Comparison of ENCODE assay signal across 8 cellular contexts in genomic region chr10:125149278-125150047, GRCh38. TPM values are rescaled to one million over a fixed set of nuclear protein-coding genes. Genes with fewer than 3 reads are reported as not detected.
DNase-seq lines count a peak whose midpoint lies in the region; ATAC-seq lines count a peak whose summit lies in the region.

No MANE protein-coding gene starts in this region.

- no peaks in the 10 kb centered on the region for H3K9me3 Mint-ChIP-seq in dendritic cell treated with granulocyte-macrophage colony-stimulating factor and Interleukin-4, amounts not matched to agents 40 ng/mL and 50 ng/mL, for 4 days
- no peaks in the 10 kb centered on the region for H3K9me3 Mint-ChIP-seq in activated T-helper 1 cell treated with anti-CD3 and anti-CD28 coated beads, Interleukin-12 subunit alpha, Interleukin-12 subunit beta, Interleukin-2, Interleukin-4 antibody, amounts not matched to agents 30 ng/mL and 10 ng/mL and 1 ng/mL, durations not matched to agents 14 hours and 24 hours and 36 hours

- H3K4me3 Mint-ChIP-seq in dendritic cell treated with granulocyte-macrophage colony-stimulating factor and Interleukin-4, amounts not matched to agents 40 ng/mL and 50 ng/mL, for 4 days = no peak overlapping the region
- H3K4me3 Mint-ChIP-seq in activated T-helper 1 cell treated with anti-CD3 and anti-CD28 coated beads, Interleukin-12 subunit alpha, Interleukin-12 subunit beta, Interleukin-2, Interleukin-4 antibody, amounts not matched to agents 30 ng/mL and 10 ng/mL and 1 ng/mL, durations not matched to agents 14 hours and 24 hours and 36 hours = no peak overlapping the region

- peaks cover 91% of the 10 kb centered on the region for H3K4me1 Mint-ChIP-seq in dendritic cell treated with granulocyte-macrophage colony-stimulating factor and Interleukin-4, amounts not matched to agents 40 ng/mL and 50 ng/mL, for 4 days (ENCODE audit: low read depth)
- no peaks in the 10 kb centered on the region for H3K4me1 Mint-ChIP-seq in activated T-helper 1 cell treated with anti-CD3 and anti-CD28 coated beads, Interleukin-12 subunit alpha, Interleukin-12 subunit beta, Interleukin-2, Interleukin-4 antibody, amounts not matched to agents 30 ng/mL and 10 ng/mL and 1 ng/mL, durations not matched to agents 14 hours and 24 hours and 36 hours (ENCODE audit: low read depth)

- H3K27me3 Mint-ChIP-seq in dendritic cell treated with granulocyte-macrophage colony-stimulating factor and Interleukin-4, amounts not matched to agents 40 ng/mL and 50 ng/mL, for 4 days = no peaks in the 10 kb centered on the region
- peaks cover 36% of the 10 kb centered on the region for H3K27me3 Mint-ChIP-seq in activated T-helper 1 cell treated with anti-CD3 and anti-CD28 coated beads, Interleukin-12 subunit alpha, Interleukin-12 subunit beta, Interleukin-2, Interleukin-4 antibody, amounts not matched to agents 30 ng/mL and 10 ng/mL and 1 ng/mL, durations not matched to agents 14 hours and 24 hours and 36 hours (ENCODE audit: insufficient read depth)

- peaks cover 22% of the 10 kb centered on the region for H3K36me3 Mint-ChIP-seq in dendritic cell treated with granulocyte-macrophage colony-stimulating factor and Interleukin-4, amounts not matched to agents 40 ng/mL and 50 ng/mL, for 4 days (ENCODE audit: low read depth)
- no peaks in the 10 kb centered on the region for H3K36me3 Mint-ChIP-seq in activated T-helper 1 cell treated with anti-CD3 and anti-CD28 coated beads, Interleukin-12 subunit alpha, Interleukin-12 subunit beta, Interleukin-2, Interleukin-4 antibody, amounts not matched to agents 30 ng/mL and 10 ng/mL and 1 ng/mL, durations not matched to agents 14 hours and 24 hours and 36 hours (ENCODE audit: low read depth)

- DNase-seq in COR-L47 (lab: John Stamatoyannopoulos, UW) (peak; percentile 66), NCI-H187 treated with DMSO at 0.1 percent for 48 hours (lab: John Stamatoyannopoulos, UW) (peak; percentile 68), mucosa of gallbladder (ENCODE audit: low spot score) (peak; percentile 80), HuH-7.5 (ENCODE audit: low spot score) (no peak)
- DNase-seq in activated T-helper 1 cell treated with anti-CD3 and anti-CD28 coated beads, Interleukin-12 subunit alpha, Interleukin-12 subunit beta, Interleukin-2, Interleukin-4 antibody, amounts not matched to agents 30 ng/mL and 10 ng/mL and 1 ng/mL, durations not matched to agents 14 hours and 24 hours and 36 hours (ENCODE audit: low spot score) = no peak

- ATAC-seq in GM21447 (IDR thresholded peaks at IDR 0.05; ENCODE audit: unreplicated experiment) (no peak), GM19455 (IDR thresholded peaks at IDR 0.05; ENCODE audit: unreplicated experiment) (no peak)

- H3K27ac Mint-ChIP-seq in dendritic cell treated with granulocyte-macrophage colony-stimulating factor and Interleukin-4, amounts not matched to agents 40 ng/mL and 50 ng/mL, for 4 days = peak overlapping the region; percentile 82
- H3K27ac Mint-ChIP-seq in activated T-helper 1 cell treated with anti-CD3 and anti-CD28 coated beads, Interleukin-12 subunit alpha, Interleukin-12 subunit beta, Interleukin-2, Interleukin-4 antibody, amounts not matched to agents 30 ng/mL and 10 ng/mL and 1 ng/mL, durations not matched to agents 14 hours and 24 hours and 36 hours = no peak overlapping the region

- intact Hi-C loops in dendritic cell treated with granulocyte-macrophage colony-stimulating factor and Interleukin-4, amounts not matched to agents 40 ng/mL and 50 ng/mL, for 4 days (cut with micrococcal nuclease) = loop anchor here (10.0 kb wide), 1 partner anchor 235 kb away; no protein-coding TSS in a partner anchor
- intact Hi-C loops in activated T-helper 1 cell treated with anti-CD3 and anti-CD28 coated beads, Interleukin-12 subunit alpha, Interleukin-12 subunit beta, Interleukin-2, Interleukin-4 antibody, amounts not matched to agents 30 ng/mL and 10 ng/mL and 1 ng/mL, durations not matched to agents 14 hours and 24 hours and 36 hours (cut with micrococcal nuclease) = no loop called here

RNA-seq across cellular contexts. Expression of gene CTBP2, which starts 10.9 kb away (rescaled TPM):
- total RNA-seq in mucosa of gallbladder = 99.5 TPM
- total RNA-seq in activated T-helper 1 cell treated with anti-CD3 and anti-CD28 coated beads, Interleukin-12 subunit alpha, Interleukin-12 subunit beta, Interleukin-2, Interleukin-4 antibody, amounts not matched to agents 30 ng/mL and 10 ng/mL and 1 ng/mL, durations not matched to agents 14 hours and 24 hours and 36 hours = 0.13 and 0.39 TPM in 2 replicates

Comparison
In these comparisons a context has a peak if more than half of its experiments do, and no peak if none do; other contexts are left out.
1. DNase-seq: peak in COR-L47 (single experiment), NCI-H187 treated with DMSO at 0.1 percent for 48 hours (single experiment) and mucosa of gallbladder (single experiment); none in activated T-helper 1 cell treated with anti-CD3 and anti-CD28 coated beads, Interleukin-12 subunit alpha, Interleukin-12 subunit beta, Interleukin-2, Interleukin-4 antibody, amounts not matched to agents 30 ng/mL and 10 ng/mL and 1 ng/mL, durations not matched to agents 14 hours and 24 hours and 36 hours (single experiment) and HuH-7.5 (single experiment).
2. RNA of gene CTBP2, which starts 10.9 kb away (total RNA-seq): 99.5 TPM in mucosa of gallbladder (single experiment); 0.13 to 0.39 TPM in activated T-helper 1 cell treated with anti-CD3 and anti-CD28 coated beads, Interleukin-12 subunit alpha, Interleukin-12 subunit beta, Interleukin-2, Interleukin-4 antibody, amounts not matched to agents 30 ng/mL and 10 ng/mL and 1 ng/mL, durations not matched to agents 14 hours and 24 hours and 36 hours; every median in the first group is over 10 times any median in the second.